ENCODE assay signal across 12 cellular contexts in genomic region chr10:94889123-94889522, GRCh38. TPM values are rescaled to one million over a fixed set of nuclear protein-coding genes. Genes with fewer than 3 reads are reported as not detected.
"Had no signal": no experiment of that assay in that cellular context is flagged by ENCODE, and none has a peak within 500 bp of the region (broad histone marks: within the 10 kb centered on the region; RNA-seq: fewer than 3 reads in every experiment).

No MANE protein-coding gene starts in this region.

- H3K36me3 ChIP-seq: HAP-1 had no signal

- FAIRE-seq: H1, H54 had no signal

- H2AFZ ChIP-seq: GM23248, GM23338 had no signal

- H3K4me2 ChIP-seq: GM23338 had no signal

- H3K4me3 ChIP-seq: GM23248, GM23338, HAP-1 had no signal

- H3K9ac ChIP-seq: GM23248 had no signal

- ATAC-seq: GM23338, HCT116 had no signal

- H3K4me1 ChIP-seq: HAP-1 had no signal

- H3K9me3 ChIP-seq: HAP-1 had no signal

- H3K27ac ChIP-seq: GM23248 had no signal

- DNase-seq: GM23248, GOT3, H7, H9, HCEC 1CT, HFFc6 had no signal

RNA-seq across cellular contexts. Expression of gene CYP2C9, which starts 49.3 kb away (rescaled TPM):
- total RNA-seq: GM23248, GM23338, H1, H4, H7, H9, HFFc6 had no signal
- polyA plus RNA-seq: GM23248, GM23338 had no signal
